Comparison of ENCODE assay signal across 29 cellular contexts in the genomic region with DNA sequence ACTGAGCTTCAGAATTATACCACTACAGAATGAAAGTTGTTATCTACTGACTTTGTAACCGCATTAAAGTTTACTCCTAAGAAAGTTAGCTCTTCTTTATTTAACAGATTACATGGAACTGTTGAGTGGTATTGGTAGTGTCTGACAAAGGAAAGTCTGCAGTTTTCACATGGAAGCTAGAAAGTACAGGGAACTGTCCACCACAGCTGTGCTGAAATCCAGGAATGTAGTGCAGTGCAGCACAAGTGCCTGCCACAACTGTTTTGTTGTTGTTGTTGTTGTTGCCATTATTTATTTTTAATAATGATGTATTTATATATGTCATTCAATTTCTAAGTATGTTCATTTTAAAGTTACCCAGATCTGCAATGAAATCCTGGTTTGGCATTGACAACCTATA.
DNase-seq lines count a peak whose midpoint lies in the region; ATAC-seq, FAIRE-seq and TF ChIP-seq lines count a peak whose summit lies in the region.
"Had no signal": no experiment of that assay in that cellular context is flagged by ENCODE, and none has a peak within 500 bp of the region (broad histone marks: within the 10 kb centered on the region; RNA-seq: fewer than 3 reads in every experiment).

No MANE protein-coding gene starts in this region.

- H3K23me2 ChIP-seq in H9 (ENCODE audit: insufficient read length, low read depth, low read length, poor library complexity, severe bottlenecking), result no peaks in the 10 kb centered on the region

- no peak overlapping the region for H4K91ac ChIP-seq in H9 (ENCODE audit: insufficient read length, low read depth, low read length)

- H2BK12ac ChIP-seq in H9 (ENCODE audit: insufficient read length, low read depth, low read length), result no peak overlapping the region

- H3K9ac ChIP-seq in H9 (ENCODE audit: extremely low read depth, insufficient read length, low read length), result no peak overlapping the region
- H3K9ac ChIP-seq in SK-N-MC (ENCODE audit: insufficient read length), result no peak overlapping the region

- H2BK15ac ChIP-seq in H9 (ENCODE audit: low read depth, low read length), result no peak overlapping the region

- H2AFZ ChIP-seq in H9 (ENCODE audit: low read length), result no peak overlapping the region

- no peaks in the 10 kb centered on the region for H3K79me2 ChIP-seq in H9 (ENCODE audit: insufficient read depth, low read length)

- no peak overlapping the region for H2BK120ac ChIP-seq in H9 (ENCODE audit: low read depth, low read length, poor library complexity, severe bottlenecking)

- H3K4me2 ChIP-seq in H9 (ENCODE audit: insufficient read depth, insufficient read length, low read length), result no peak overlapping the region

- ATAC-seq in left lung (peak; percentile 41), gastrocnemius medialis (no peak), HG03342 (IDR thresholded peaks at IDR 0.05; ENCODE audit: unreplicated experiment) (no peak)
- ATAC-seq: activated CD4-positive, CD25-positive, alpha-beta regulatory T cell treated with anti-CD3 and anti-CD28 coated beads, Interleukin-2, amount 50 U/mL, for 24 hours; activated CD8-positive, alpha-beta T cell treated with anti-CD3 and anti-CD28 coated beads, Interleukin-2, amount 10 ng/mL, durations not matched to agents 7 days and 5 days; activated T-cell treated with anti-CD3 and anti-CD28 coated beads, Interleukin-2, amount 50 U/mL, for 4 hours; left ventricle myocardium superior; right cardiac atrium; stimulated activated memory B cell treated with anti-CD40 and anti-IgM and Interleukin-4, amounts not matched to agents 10 μg/mL and 1 μg/mL and 100 μg/mL, for 72 hours had no signal

- TF ChIP-seq CTCF in H9 (conservative IDR thresholded peaks at IDR 0.05) (no peak), cardiac fibroblast (IDR thresholded peaks at IDR 0.05; ENCODE audit: low read depth, low read length) (no peak), left lung (IDR thresholded peaks at IDR 0.05) (no peak), gastrocnemius medialis (IDR thresholded peaks at IDR 0.05 in 4 of 5, conservative IDR thresholded peaks at IDR 0.05 in 1 of 5) (no peak)

- peak; percentile 26 for DNase-seq in H9
- DNase-seq in SK-N-MC (ENCODE audit: low read depth, low spot score), result peak; percentile 3
- DNase-seq in cardiac fibroblast (ENCODE audit: low read depth in 2 of 2), result peak; percentile 1 to 2
- DNase-seq in left lung, result no peak
- DNase-seq in SK-N-DZ (ENCODE audit: low spot score), result no peak
- no peak for DNase-seq in gastrocnemius medialis
- DNase-seq in GM12892 (ENCODE audit: insufficient read length), result no peak
- DNase-seq: activated CD8-positive, alpha-beta T cell treated with anti-CD3 and anti-CD28 coated beads, Interleukin-2, amount 10 ng/mL, durations not matched to agents 7 days and 5 days; activated naive CD4-positive, alpha-beta T cell treated with anti-CD3 and anti-CD28 coated beads for 36 hours; activated T-cell treated with anti-CD3 and anti-CD28 coated beads, Interleukin-2, amount 50 U/mL, for 4 hours; DMS 273 treated with DMSO at 0.1 percent for 48 hours; left ventricle myocardium superior; MV-4-11; NCI-H2029; NCI-H510A treated with DMSO at 0.1 percent for 48 hours; right cardiac atrium; SHP77; T-helper 2 cell; testis had no signal

- no peak overlapping the region for H2BK20ac ChIP-seq in H9 (ENCODE audit: low read depth, low read length, poor library complexity, severe bottlenecking)

- no peak overlapping the region for H2BK5ac ChIP-seq in H9 (ENCODE audit: insufficient read length, low read length)

- H3K4me3 ChIP-seq in SK-N-MC (no peak overlapping the region), cardiac fibroblast (replicated peaks in 1 of 2; ENCODE audit: low read depth in 2 of 2, low read length in 2 of 2) (no peak overlapping the region), left lung (no peak overlapping the region), gastrocnemius medialis (no peak overlapping the region)
- H3K4me3 ChIP-seq: coronary artery, testis had no signal

- in situ Hi-C loops in gastrocnemius medialis (cut with MboI; ENCODE audit: low sequenced_read_pairs in 4 of 4), result no loop called here

- H3K4me1 ChIP-seq in H9 (ENCODE audit: insufficient read depth, low read length) (no peaks in the 10 kb centered on the region), left lung (no peaks in the 10 kb centered on the region), gastrocnemius medialis (no peaks in the 10 kb centered on the region)
- H3K4me1 ChIP-seq: testis had no signal

- H3K27ac ChIP-seq in H9 (ENCODE audit: insufficient read length, low read depth, low read length), result no peak overlapping the region
- no peak overlapping the region for H3K27ac ChIP-seq in SK-N-MC
- H3K27ac ChIP-seq in left lung, result no peak overlapping the region
- no peak overlapping the region for H3K27ac ChIP-seq in gastrocnemius medialis
- H3K27ac ChIP-seq: coronary artery, HL-60, testis had no signal

- no peak for TF ChIP-seq POLR2A in gastrocnemius medialis (IDR thresholded peaks at IDR 0.05)
- no peak for TF ChIP-seq POLR2A in GM12892 (IDR thresholded peaks at IDR 0.05; ENCODE audit: low read depth, low read length)

- H4K8ac ChIP-seq in H9 (replicated peaks; ENCODE audit: insufficient read length, low read depth, low read length), result no peak overlapping the region

- no peaks in the 10 kb centered on the region for H3K79me1 ChIP-seq in H9 (ENCODE audit: insufficient read depth, low read depth, low read length, poor library complexity, severe bottlenecking)

- H3T11ph ChIP-seq in H9 (ENCODE audit: low read length), result no peak overlapping the region

- intact Hi-C loops in left lung (cut with DNase I), result no loop called here
- intact Hi-C loops in gastrocnemius medialis (cut with DNase I; ENCODE audit: low total_unique reads), result no loop called here

- H3K4me1 Mint-ChIP-seq in H9, result no peaks in the 10 kb centered on the region
- H3K4me1 Mint-ChIP-seq: IgD-negative memory B cell; stimulated activated memory B cell treated with anti-CD40 and anti-IgM and Interleukin-4, amounts not matched to agents 10 μg/mL and 1 μg/mL and 100 μg/mL, for 72 hours had no signal

- H3K9me3 ChIP-seq in H9 (ENCODE audit: control insufficient read depth, low read depth, low read length) (no peaks in the 10 kb centered on the region), SK-N-MC (ENCODE audit: low read depth, low read length) (no peaks in the 10 kb centered on the region), left lung (peaks cover 0 to 20% of the 10 kb centered on the region in 2 donors), gastrocnemius medialis (no peaks in the 10 kb centered on the region)
- H3K9me3 ChIP-seq: testis had no signal

- 0 out of 2 replicates have a peak, but pooled peaks cover 1% of the 10 kb centered on the region for H3K27me3 Mint-ChIP-seq in H9 (ENCODE audit: low read depth)
- H3K27me3 Mint-ChIP-seq: IgD-negative memory B cell; stimulated activated memory B cell treated with anti-CD40 and anti-IgM and Interleukin-4, amounts not matched to agents 10 μg/mL and 1 μg/mL and 100 μg/mL, for 72 hours had no signal

- no peaks in the 10 kb centered on the region for H3K36me3 ChIP-seq in SK-N-MC (ENCODE audit: insufficient read depth, low read length)
- no peaks in the 10 kb centered on the region for H3K36me3 ChIP-seq in left lung
- no peaks in the 10 kb centered on the region for H3K36me3 ChIP-seq in gastrocnemius medialis

- no CpG with 5 or more reads among the region's 1 CpG for WGBS in H9 (ENCODE audit: extremely low coverage, insufficient read length, low lambda C conversion rate)

- no peak overlapping the region for H4K5ac ChIP-seq in H9 (ENCODE audit: insufficient read length, low read depth, low read length)

- H3K27ac Mint-ChIP-seq in H9, result no peak overlapping the region
- H3K27ac Mint-ChIP-seq: activated CD8-positive, alpha-beta T cell treated with anti-CD3 and anti-CD28 coated beads, Interleukin-2, amount 10 ng/mL, durations not matched to agents 7 days and 5 days; activated naive CD4-positive, alpha-beta T cell treated with anti-CD3 and anti-CD28 coated beads for 36 hours; IgD-negative memory B cell; stimulated activated memory B cell treated with anti-CD40 and anti-IgM and Interleukin-4, amounts not matched to agents 10 μg/mL and 1 μg/mL and 100 μg/mL, for 72 hours had no signal

- H3K4ac ChIP-seq in H9 (ENCODE audit: low read depth, low read length), result no peak overlapping the region

- H3K18ac ChIP-seq in H9 (ENCODE audit: insufficient read length, low read depth, low read length), result no peak overlapping the region

- H3K23ac ChIP-seq in H9 (ENCODE audit: insufficient read length, low read depth, low read length), result no peak overlapping the region

- H3K27me3 ChIP-seq in H9 (ENCODE audit: insufficient read depth, low read length) (no peaks in the 10 kb centered on the region), left lung (no peaks in the 10 kb centered on the region), gastrocnemius medialis (no peaks in the 10 kb centered on the region)
- H3K27me3 ChIP-seq: testis had no signal

- FAIRE-seq in GM12892 (lab: Jason Lieb, UNC), result no peak
- FAIRE-seq: astrocyte, frontal cortex, G401.6, GM19239 had no signal

- no peak overlapping the region for H3K56ac ChIP-seq in H9 (ENCODE audit: insufficient read length, low read depth, low read length)

- H3K36me3 Mint-ChIP-seq in H9 (ENCODE audit: insufficient read depth in 1 of 3, low read depth in 3 of 3), result no peaks in the 10 kb centered on the region
- H3K36me3 Mint-ChIP-seq: stimulated activated memory B cell treated with anti-CD40 and anti-IgM and Interleukin-4, amounts not matched to agents 10 μg/mL and 1 μg/mL and 100 μg/mL, for 72 hours had no signal

- H3K9me3 Mint-ChIP-seq in H9, result no peaks in the 10 kb centered on the region; a peak in 1 of 5 replicates
- H3K9me3 Mint-ChIP-seq: activated naive CD4-positive, alpha-beta T cell treated with anti-CD3 and anti-CD28 coated beads for 36 hours; stimulated activated memory B cell treated with anti-CD40 and anti-IgM and Interleukin-4, amounts not matched to agents 10 μg/mL and 1 μg/mL and 100 μg/mL, for 72 hours had no signal

- no peak overlapping the region for H3K14ac ChIP-seq in H9 (ENCODE audit: insufficient read depth, low read length)

- no peak overlapping the region for H2AK5ac ChIP-seq in H9 (ENCODE audit: insufficient read length, low read length)

- no peak overlapping the region for H3K4me3 Mint-ChIP-seq in H9
- H3K4me3 Mint-ChIP-seq: activated CD8-positive, alpha-beta T cell treated with anti-CD3 and anti-CD28 coated beads, Interleukin-2, amount 10 ng/mL, durations not matched to agents 7 days and 5 days; activated naive CD4-positive, alpha-beta T cell treated with anti-CD3 and anti-CD28 coated beads for 36 hours; activated T-cell treated with anti-CD3 and anti-CD28 coated beads, Interleukin-2, amount 50 U/mL, for 4 hours; IgD-negative memory B cell; stimulated activated memory B cell treated with anti-CD40 and anti-IgM and Interleukin-4, amounts not matched to agents 10 μg/mL and 1 μg/mL and 100 μg/mL, for 72 hours had no signal

- H4K20me1 ChIP-seq in H9 (ENCODE audit: control insufficient read depth, insufficient read depth, insufficient read length), result no peaks in the 10 kb centered on the region

Comparison
In these comparisons a context has a peak if more than half of its experiments do, and no peak if none do; other contexts are left out.
1. DNase-seq: peak in H9 (single experiment), SK-N-MC (single experiment) and cardiac fibroblast (2 of 2); none in left lung (0 of 2), SK-N-DZ (single experiment), gastrocnemius medialis (0 of 2) and GM12892 (single experiment).